In genomic region chr3:129529436-129530210, GRCh38 we compare ENCODE assay signal across 17 cellular contexts. TPM values are rescaled to one million over a fixed set of nuclear protein-coding genes. Genes with fewer than 3 reads are reported as not detected.
DNase-seq lines count a peak whose midpoint lies in the region; ATAC-seq, FAIRE-seq and TF ChIP-seq lines count a peak whose summit lies in the region.
"Had no signal": no experiment of that assay in that cellular context is flagged by ENCODE, and none has a peak within 500 bp of the region (broad histone marks: within the 10 kb centered on the region; RNA-seq: fewer than 3 reads in every experiment).

No MANE protein-coding gene starts in this region.

- H3K4me3 Mint-ChIP-seq in type B pancreatic cell (no peak overlapping the region), T-cell (no peak overlapping the region)
- no peak overlapping the region for H3K4me3 Mint-ChIP-seq in stimulated activated naive B cell treated with anti-CD40 and anti-IgM and Interleukin-4, amounts not matched to agents 10 μg/mL and 1 μg/mL and 100 μg/mL, for 72 hours

- H3K4me1 ChIP-seq in HepG2 (ENCODE audit: insufficient read depth, low read length) (peaks cover 49% of the 10 kb centered on the region), right lobe of liver (no peaks in the 10 kb centered on the region), mesendoderm (ENCODE audit: control insufficient read depth, low read depth, low read length) (peaks cover 14% of the 10 kb centered on the region)

- no peak overlapping the region for H4K5ac ChIP-seq in mesendoderm (ENCODE audit: low read length)

- no peak for TF ChIP-seq RAD21 in HepG2 (CRISPR knock-in tag; IDR thresholded peaks at IDR 0.05)

- H3K36me3 Mint-ChIP-seq in type B pancreatic cell = no peaks in the 10 kb centered on the region
- H3K36me3 Mint-ChIP-seq in T-cell = no peaks in the 10 kb centered on the region
- H3K36me3 Mint-ChIP-seq in stimulated activated naive B cell treated with anti-CD40 and anti-IgM and Interleukin-4, amounts not matched to agents 10 μg/mL and 1 μg/mL and 100 μg/mL, for 72 hours = no peaks in the 10 kb centered on the region

- BruUV-seq in HepG2 (replicated peaks; lab: Mats Ljungman, UMichigan) = no TSS peak

- no peak overlapping the region; a peak in 1 of 6 replicates for H3K4me3 ChIP-seq in HepG2 (replicated peaks in 1 of 3; ENCODE audit: insufficient read depth in 1 of 3, low read depth in 2 of 3, low read length in 3 of 3)
- no peak overlapping the region for H3K4me3 ChIP-seq in right lobe of liver
- H3K4me3 ChIP-seq in mesendoderm (ENCODE audit: low read length) = no peak overlapping the region
- H3K4me3 ChIP-seq: PC-9 had no signal

- no peaks in the 10 kb centered on the region for H4K20me1 ChIP-seq in HepG2 (ENCODE audit: insufficient read depth, low read length)

- H3K4me1 Mint-ChIP-seq in type B pancreatic cell (ENCODE audit: unreplicated experiment) = peaks cover 30% of the 10 kb centered on the region
- H3K4me1 Mint-ChIP-seq in T-cell = no peaks in the 10 kb centered on the region
- peaks cover 16 to 33% of the 10 kb centered on the region in 2 donors for H3K4me1 Mint-ChIP-seq in stimulated activated naive B cell treated with anti-CD40 and anti-IgM and Interleukin-4, amounts not matched to agents 10 μg/mL and 1 μg/mL and 100 μg/mL, for 72 hours

- no peak for TF ChIP-seq EP300 in HepG2 (IDR thresholded peaks at IDR 0.05; ENCODE audit: low read depth in 2 of 2, low read length in 2 of 2)
- no peak for TF ChIP-seq EP300 in HepG2 (CRISPR knock-in tag; IDR thresholded peaks at IDR 0.05; ENCODE audit: borderline replicate concordance)

- no peak overlapping the region for H3K4me2 ChIP-seq in HepG2 (ENCODE audit: low read depth, low read length)
- H3K4me2 ChIP-seq in mesendoderm (ENCODE audit: low read length) = no peak overlapping the region
- H3K4me2 ChIP-seq: PC-9 had no signal

- H2AK5ac ChIP-seq in mesendoderm (ENCODE audit: low read length) = no peak overlapping the region

- H3K27me3 ChIP-seq in HepG2 (ENCODE audit: control insufficient read depth in 1 of 2, insufficient read depth in 2 of 2, low read length in 2 of 2) = no peaks in the 10 kb centered on the region; a peak in 1 of 5 replicates
- H3K27me3 ChIP-seq in right lobe of liver = no peaks in the 10 kb centered on the region
- H3K27me3 ChIP-seq in mesendoderm (ENCODE audit: insufficient read depth, low read length, poor library complexity) = no peaks in the 10 kb centered on the region

- H3K27ac Mint-ChIP-seq in type B pancreatic cell (peak overlapping the region; percentile 31), T-cell (no peak overlapping the region)
- no peak overlapping the region for H3K27ac Mint-ChIP-seq in stimulated activated naive B cell treated with anti-CD40 and anti-IgM and Interleukin-4, amounts not matched to agents 10 μg/mL and 1 μg/mL and 100 μg/mL, for 72 hours

- CTCF ChIA-PET in HepG2 (lab: Yijun Ruan, JAX; ENCODE audit: low intra/inter-chr PET ratio, low total read pairs) (no interaction called here), T-cell (lab: Charles Lee) (interaction anchor here in 1 of 2 donors (0.6 kb wide), 1 partner anchor 38 kb away, joined by 3 read pairs; no protein-coding TSS in a partner anchor)

- H2BK15ac ChIP-seq in mesendoderm (replicated peaks; ENCODE audit: low read depth) = no peak overlapping the region

- H3K36me3 ChIP-seq in HepG2 (replicated peaks in 1 of 2; ENCODE audit: control insufficient read depth in 1 of 2, insufficient read depth in 2 of 2, low read length in 2 of 2) (no peaks in the 10 kb centered on the region), right lobe of liver (no peaks in the 10 kb centered on the region), mesendoderm (ENCODE audit: control insufficient read depth, insufficient read depth, low read length) (no peaks in the 10 kb centered on the region)

- no peaks in the 10 kb centered on the region for H3K79me2 ChIP-seq in HepG2 (ENCODE audit: insufficient read depth, low read length)
- no peaks in the 10 kb centered on the region for H3K79me2 ChIP-seq in mesendoderm (ENCODE audit: control insufficient read depth, insufficient read depth, low read length)

- no peak overlapping the region for H2BK5ac ChIP-seq in mesendoderm (ENCODE audit: low read length)

- H3K9me3 ChIP-seq in HepG2 (ENCODE audit: low read length) = no peaks in the 10 kb centered on the region
- H3K9me3 ChIP-seq in right lobe of liver = no peaks in the 10 kb centered on the region

- in situ Hi-C loops in HepG2 (cut with HindIII; ENCODE audit: extremely low pct_ligation_motif_present, low pct_unique_long_range_greater_than_20kb) = no loop called here

- no peaks in the 10 kb centered on the region for H3K27me3 Mint-ChIP-seq in type B pancreatic cell
- H3K27me3 Mint-ChIP-seq in T-cell = peaks cover 0 to 2% of the 10 kb centered on the region in 2 donors
- peaks cover 6 to 12% of the 10 kb centered on the region in 2 donors for H3K27me3 Mint-ChIP-seq in stimulated activated naive B cell treated with anti-CD40 and anti-IgM and Interleukin-4, amounts not matched to agents 10 μg/mL and 1 μg/mL and 100 μg/mL, for 72 hours

- no peak overlapping the region for H3K4ac ChIP-seq in mesendoderm (ENCODE audit: low read depth, low read length)

- POLR2A ChIA-PET in HepG2 (lab: Yijun Ruan, JAX) (no interaction called here), T-cell (lab: Charles Lee) (no interaction called here)

- H3K79me1 ChIP-seq in mesendoderm (ENCODE audit: low read length) = no peaks in the 10 kb centered on the region

- TF ChIP-seq CTCF in HepG2 (CRISPR knock-in tag; IDR thresholded peaks at IDR 0.05) (no peak), right lobe of liver (IDR thresholded peaks at IDR 0.05) (no peak), type B pancreatic cell (conservative IDR thresholded peaks at IDR 0.05) (no peak)

- no peak overlapping the region for H3K18ac ChIP-seq in mesendoderm (ENCODE audit: low read length)

- H3K27ac ChIP-seq in HepG2 (ENCODE audit: extremely low read length, insufficient read depth, low read length) = no peak overlapping the region
- H3K27ac ChIP-seq in right lobe of liver = no peak overlapping the region
- H3K27ac ChIP-seq in mesendoderm (ENCODE audit: low read depth, low read length) = no peak overlapping the region
- H3K27ac ChIP-seq: C4-2B, PC-9 had no signal

- TF ChIP-seq POLR2A in HepG2 (IDR thresholded peaks at IDR 0.05; ENCODE audit: insufficient read depth in 1 of 2, low read depth in 2 of 2, low read length in 2 of 2) (no peak), right lobe of liver (IDR thresholded peaks at IDR 0.05) (no peak)

- no peak for FAIRE-seq in HepG2 (lab: Jason Lieb, UNC)

- no peak overlapping the region for H2AFZ ChIP-seq in HepG2 (ENCODE audit: low read length)
- H2AFZ ChIP-seq: PC-9 had no signal

- DNase-seq in HepG2 (ENCODE audit: low spot score) (no peak), right lobe of liver (no peak), dermis blood vessel endothelial cell (peak; percentile 15), mesendoderm (no peak), type B pancreatic cell (ENCODE audit: extremely low spot score, unreplicated experiment) (no peak), T-cell (no peak), T-helper 2 cell (no peak)
- DNase-seq in stimulated activated naive B cell treated with anti-CD40 and anti-IgM and Interleukin-4, amounts not matched to agents 10 μg/mL and 1 μg/mL and 100 μg/mL, for 72 hours = no peak
- DNase-seq: DMS153, KG1, NCI-H1092, NCI-H1694 treated with DMSO at 0.1 percent for 48 hours, NCI-H69, PC-9 had no signal

- no peak overlapping the region for H3K23ac ChIP-seq in mesendoderm (ENCODE audit: low read length)

- H3K9me3 Mint-ChIP-seq in type B pancreatic cell (no peaks in the 10 kb centered on the region), T-cell (no peaks in the 10 kb centered on the region)
- no peaks in the 10 kb centered on the region for H3K9me3 Mint-ChIP-seq in stimulated activated naive B cell treated with anti-CD40 and anti-IgM and Interleukin-4, amounts not matched to agents 10 μg/mL and 1 μg/mL and 100 μg/mL, for 72 hours

- intact Hi-C loops in HepG2 (cut with micrococcal nuclease; ENCODE audit: unreplicated experiment) (no loop called here), right lobe of liver (cut with DNase I) (no loop called here)

- H3K9ac ChIP-seq in HepG2 (ENCODE audit: insufficient read depth, low read depth, low read length) (no peak overlapping the region), mesendoderm (ENCODE audit: low read length) (no peak overlapping the region)

- no peak for ATAC-seq in HepG2
- no peak for ATAC-seq in right lobe of liver
- no peak for ATAC-seq in T-cell (replicated peaks in 1 of 4)
- ATAC-seq in stimulated activated naive B cell treated with anti-CD40 and anti-IgM and Interleukin-4, amounts not matched to agents 10 μg/mL and 1 μg/mL and 100 μg/mL, for 72 hours (replicated peaks) = no peak

- H2BK120ac ChIP-seq in mesendoderm (ENCODE audit: low read depth, low read length) = no peak overlapping the region

- H4K8ac ChIP-seq in mesendoderm (ENCODE audit: low read depth, low read length) = no peak overlapping the region

- WGBS in HepG2 (ENCODE audit: low lambda C conversion rate) = 82% methylated on average over 11 of the region's 12 CpGs
- WGBS in right lobe of liver (ENCODE audit: insufficient coverage, low coverage, low lambda C conversion rate, missing lambda C conversion rate) = 81% methylated on average over 8 of the region's 12 CpGs
- WGBS in mesendoderm (ENCODE audit: extremely low coverage, insufficient coverage, low lambda C conversion rate) = no CpG with 5 or more reads among the region's 12 CpGs

- peak overlapping the region; percentile 49 for H3K56ac ChIP-seq in mesendoderm (ENCODE audit: low read length)

RNA-seq across cellular contexts. Expression of gene RHO, which starts 1.2 kb away (rescaled TPM):
- total RNA-seq in HepG2 (2016; rRNA removed; fragmentation: Illumina TruSeq; extraction: Trizol) (not detected in 2 replicates), right lobe of liver (not detected), dermis blood vessel endothelial cell (not detected in 2 replicates), type B pancreatic cell (ENCODE audit: low replicate concordance) (not detected in 2 replicates), T-cell (under 1 TPM in 2 of 5 donors, not detected in 3; 0.09 to 0.10 TPM)
- not detected in 2 replicates for total RNA-seq in HepG2 (2016; cell fraction: cytosol; rRNA removed; fragmentation: Illumina TruSeq; extraction: Trizol; ENCODE audit: low read depth)
- total RNA-seq in HepG2 (2016; cell fraction: insoluble cytoplasmic fraction; rRNA removed; fragmentation: Illumina TruSeq; extraction: Trizol) = not detected in 2 replicates
- not detected in 2 replicates for total RNA-seq in HepG2 (2016; cell fraction: membrane; rRNA removed; fragmentation: Illumina TruSeq; extraction: Trizol)
- not detected in 2 replicates for total RNA-seq in HepG2 (2016; cell fraction: nucleus; rRNA removed; fragmentation: Illumina TruSeq; extraction: Trizol)
- not detected in 2 replicates for polyA plus RNA-seq in HepG2 (2011; rRNA removed)
- not detected in 2 replicates for polyA plus RNA-seq in HepG2 (2011; cell fraction: cytosol; rRNA removed)
- polyA plus RNA-seq in HepG2 (2011; cell fraction: nucleus; rRNA removed) = 0.05 TPM in 1 of 2 replicates, not detected in the other
- polyA plus RNA-seq in HepG2 (2012) = not detected in 2 replicates
- polyA plus RNA-seq in HepG2 (2016; cell fraction: cytosol; fragmentation: Illumina TruSeq; extraction: Trizol; ENCODE audit: low read depth) = not detected in 2 replicates
- not detected in 2 replicates for polyA plus RNA-seq in HepG2 (2016; cell fraction: insoluble cytoplasmic fraction; fragmentation: Illumina TruSeq; extraction: Trizol; ENCODE audit: low read depth)
- polyA plus RNA-seq in HepG2 (2016; cell fraction: membrane; fragmentation: Illumina TruSeq; extraction: Trizol; ENCODE audit: low read depth) = not detected in 2 replicates
- not detected in 2 replicates for polyA plus RNA-seq in HepG2 (2016; cell fraction: nucleus; fragmentation: Illumina TruSeq; extraction: Trizol; ENCODE audit: insufficient read depth, low read depth)
- not detected in 2 replicates for polyA minus RNA-seq in HepG2 (2011; rRNA and poly(A)+ RNA removed; ENCODE audit: low replicate concordance)
- polyA minus RNA-seq in HepG2 (2011; cell fraction: cytosol; rRNA and poly(A)+ RNA removed) = not detected in 2 replicates
- polyA minus RNA-seq in HepG2 (2011; cell fraction: nucleus; rRNA and poly(A)+ RNA removed) = not detected in 2 replicates
- polyA plus RNA-seq in mesendoderm (2013, experiment 1 of 2) = 0.04 TPM
- 0.03 TPM for polyA plus RNA-seq in mesendoderm (2013, experiment 2 of 2)
- total RNA-seq: A172, MCF 10A, PC-9 had no signal

RNA-seq across cellular contexts. Expression of gene H1-8, which starts 13.4 kb away (rescaled TPM):
- total RNA-seq in HepG2 (2016; rRNA removed; fragmentation: Illumina TruSeq; extraction: Trizol) (not detected in 2 replicates), right lobe of liver (not detected), dermis blood vessel endothelial cell (not detected in 2 replicates), type B pancreatic cell (ENCODE audit: low replicate concordance) (not detected in 2 replicates), T-cell (not detected)
- total RNA-seq in HepG2 (2016; cell fraction: cytosol; rRNA removed; fragmentation: Illumina TruSeq; extraction: Trizol; ENCODE audit: low read depth) = not detected in 2 replicates
- not detected in 2 replicates for total RNA-seq in HepG2 (2016; cell fraction: insoluble cytoplasmic fraction; rRNA removed; fragmentation: Illumina TruSeq; extraction: Trizol)
- not detected in 2 replicates for total RNA-seq in HepG2 (2016; cell fraction: membrane; rRNA removed; fragmentation: Illumina TruSeq; extraction: Trizol)
- not detected in 2 replicates for total RNA-seq in HepG2 (2016; cell fraction: nucleus; rRNA removed; fragmentation: Illumina TruSeq; extraction: Trizol)
- 0.08 TPM in 1 of 2 replicates, not detected in the other for polyA plus RNA-seq in HepG2 (2011; rRNA removed)
- 0.09 and 0.12 TPM in 2 replicates for polyA plus RNA-seq in HepG2 (2011; cell fraction: cytosol; rRNA removed)
- polyA plus RNA-seq in HepG2 (2011; cell fraction: nucleus; rRNA removed) = not detected in 2 replicates
- not detected in 2 replicates for polyA plus RNA-seq in HepG2 (2012)
- polyA plus RNA-seq in HepG2 (2016; cell fraction: cytosol; fragmentation: Illumina TruSeq; extraction: Trizol; ENCODE audit: low read depth) = not detected in 2 replicates
- not detected in 2 replicates for polyA plus RNA-seq in HepG2 (2016; cell fraction: insoluble cytoplasmic fraction; fragmentation: Illumina TruSeq; extraction: Trizol; ENCODE audit: low read depth)
- polyA plus RNA-seq in HepG2 (2016; cell fraction: membrane; fragmentation: Illumina TruSeq; extraction: Trizol; ENCODE audit: low read depth) = not detected in 2 replicates
- polyA plus RNA-seq in HepG2 (2016; cell fraction: nucleus; fragmentation: Illumina TruSeq; extraction: Trizol; ENCODE audit: insufficient read depth, low read depth) = not detected in 2 replicates
- not detected in 2 replicates for polyA minus RNA-seq in HepG2 (2011; rRNA and poly(A)+ RNA removed; ENCODE audit: low replicate concordance)
- not detected in 2 replicates for polyA minus RNA-seq in HepG2 (2011; cell fraction: cytosol; rRNA and poly(A)+ RNA removed)
- polyA minus RNA-seq in HepG2 (2011; cell fraction: nucleus; rRNA and poly(A)+ RNA removed) = not detected in 2 replicates
- polyA plus RNA-seq in mesendoderm (2013, experiment 1 of 2) = 0.06 TPM
- 0.15 TPM for polyA plus RNA-seq in mesendoderm (2013, experiment 2 of 2)
- total RNA-seq: A172, MCF 10A, PC-9 had no signal
